In genomic region chr7:103307487-103308231, GRCh38 we compare ENCODE assay signal across 18 cellular contexts. TPM values are rescaled to one million over a fixed set of nuclear protein-coding genes. Genes with fewer than 3 reads are reported as not detected.
DNase-seq lines count a peak whose midpoint lies in the region; ATAC-seq and TF ChIP-seq lines count a peak whose summit lies in the region.
"Had no signal": no experiment of that assay in that cellular context is flagged by ENCODE, and none has a peak within 500 bp of the region (broad histone marks: within the 10 kb centered on the region; RNA-seq: fewer than 3 reads in every experiment).

No MANE protein-coding gene starts in this region.

- ATAC-seq in activated CD8-positive, alpha-beta T cell treated with anti-CD3 and anti-CD28 coated beads for 36 hours = no peak
- no peak for ATAC-seq in activated CD8-positive, alpha-beta T cell treated with anti-CD3 and anti-CD28 coated beads, Interleukin-2, amount 10 ng/mL, durations not matched to agents 7 days and 5 days
- ATAC-seq in GM18858 (IDR thresholded peaks at IDR 0.05; ENCODE audit: unreplicated experiment) (peak; percentile 42), memory B cell (ENCODE audit: low read depth) (no peak)
- no peak for ATAC-seq in activated CD4-positive, CD25-positive, alpha-beta regulatory T cell treated with anti-CD3 and anti-CD28 coated beads, Interleukin-2, amount 50 U/mL, for 24 hours

- H3K4me3 ChIP-seq in GM23248 = no peak overlapping the region
- H3K4me3 ChIP-seq: breast epithelium, hepatocyte, neural progenitor cell had no signal

- no peak overlapping the region for H3K4me2 ChIP-seq in GM23248 (ENCODE audit: unreplicated experiment)
- H3K4me2 ChIP-seq: hepatocyte, neural progenitor cell had no signal

- H3K9me2 ChIP-seq in GM23248 (ENCODE audit: insufficient read depth) = no peaks in the 10 kb centered on the region

- H3K9ac ChIP-seq in GM23248 = no peak overlapping the region
- H3K9ac ChIP-seq: neural progenitor cell had no signal

- no peaks in the 10 kb centered on the region for H3K27me3 ChIP-seq in GM23248 (replicated peaks; ENCODE audit: insufficient read depth)
- H3K27me3 ChIP-seq: breast epithelium, hepatocyte, neural progenitor cell had no signal

- no peaks in the 10 kb centered on the region for H3K27me3 Mint-ChIP-seq in activated CD8-positive, alpha-beta T cell treated with anti-CD3 and anti-CD28 coated beads for 36 hours
- no peaks in the 10 kb centered on the region for H3K27me3 Mint-ChIP-seq in activated CD8-positive, alpha-beta T cell treated with anti-CD3 and anti-CD28 coated beads, Interleukin-2, amount 10 ng/mL, durations not matched to agents 7 days and 5 days (ENCODE audit: low read depth)
- H3K27me3 Mint-ChIP-seq in activated T-helper 1 cell treated with anti-CD3 and anti-CD28 coated beads, Interleukin-12 subunit alpha, Interleukin-12 subunit beta, Interleukin-2, Interleukin-4 antibody, amounts not matched to agents 30 ng/mL and 10 ng/mL and 1 ng/mL, durations not matched to agents 14 hours and 24 hours and 36 hours (ENCODE audit: insufficient read depth) = no peaks in the 10 kb centered on the region
- H3K27me3 Mint-ChIP-seq in memory B cell = no peaks in the 10 kb centered on the region

- WGBS in GM23248 (ENCODE audit: low coverage in 1 of 2, low lambda C conversion rate in 2 of 2, missing lambda C conversion rate in 2 of 2), 2 experiments = 68 to 71% methylated on average over 3 of the region's 3 CpGs

- POLR2A ChIA-PET in activated CD8-positive, alpha-beta T cell treated with anti-CD3 and anti-CD28 coated beads for 36 hours (lab: Charles Lee) = interaction anchor here (1.1 to 1.6 kb wide), 5 partner anchors 18 to 40 kb away, joined by 3 to 5 read pairs (median 3); partner anchors contain the start of genes DNAJC2 and PSMC2
- POLR2A ChIA-PET in activated CD8-positive, alpha-beta T cell treated with anti-CD3 and anti-CD28 coated beads, Interleukin-2, amount 10 ng/mL, durations not matched to agents 7 days and 5 days (lab: Charles Lee) = interaction anchor here (0.8 kb wide), 1 partner anchor 12 kb away, joined by 3 read pairs; no protein-coding TSS in a partner anchor

- peaks cover 66% of the 10 kb centered on the region for H3K36me3 Mint-ChIP-seq in activated CD8-positive, alpha-beta T cell treated with anti-CD3 and anti-CD28 coated beads for 36 hours (ENCODE audit: low read depth)
- peaks cover 63% of the 10 kb centered on the region for H3K36me3 Mint-ChIP-seq in activated CD8-positive, alpha-beta T cell treated with anti-CD3 and anti-CD28 coated beads, Interleukin-2, amount 10 ng/mL, durations not matched to agents 7 days and 5 days (ENCODE audit: low read depth)
- peaks cover 58% of the 10 kb centered on the region for H3K36me3 Mint-ChIP-seq in activated T-helper 1 cell treated with anti-CD3 and anti-CD28 coated beads, Interleukin-12 subunit alpha, Interleukin-12 subunit beta, Interleukin-2, Interleukin-4 antibody, amounts not matched to agents 30 ng/mL and 10 ng/mL and 1 ng/mL, durations not matched to agents 14 hours and 24 hours and 36 hours (ENCODE audit: low read depth)
- H3K36me3 Mint-ChIP-seq in memory B cell = peaks cover 12% of the 10 kb centered on the region

- no peak overlapping the region for H3K4me3 Mint-ChIP-seq in activated CD8-positive, alpha-beta T cell treated with anti-CD3 and anti-CD28 coated beads for 36 hours
- no peak overlapping the region for H3K4me3 Mint-ChIP-seq in activated CD8-positive, alpha-beta T cell treated with anti-CD3 and anti-CD28 coated beads, Interleukin-2, amount 10 ng/mL, durations not matched to agents 7 days and 5 days
- no peak overlapping the region for H3K4me3 Mint-ChIP-seq in activated T-helper 1 cell treated with anti-CD3 and anti-CD28 coated beads, Interleukin-12 subunit alpha, Interleukin-12 subunit beta, Interleukin-2, Interleukin-4 antibody, amounts not matched to agents 30 ng/mL and 10 ng/mL and 1 ng/mL, durations not matched to agents 14 hours and 24 hours and 36 hours
- H3K4me3 Mint-ChIP-seq in memory B cell = no peak overlapping the region
- H3K4me3 Mint-ChIP-seq: H9, neural progenitor cell had no signal

- H3K9me3 ChIP-seq in GM23248 (ENCODE audit: low read depth) = no peaks in the 10 kb centered on the region
- H3K9me3 ChIP-seq: breast epithelium had no signal

- no peak for TF ChIP-seq CTCF in activated CD8-positive, alpha-beta T cell treated with anti-CD3 and anti-CD28 coated beads for 36 hours (IDR thresholded peaks at IDR 0.05)

- H4K20me1 ChIP-seq in GM23248 (ENCODE audit: insufficient read depth) = no peaks in the 10 kb centered on the region

- intact Hi-C loops in activated CD8-positive, alpha-beta T cell treated with anti-CD3 and anti-CD28 coated beads for 36 hours (cut with micrococcal nuclease) = no loop called here
- intact Hi-C loops in activated T-helper 1 cell treated with anti-CD3 and anti-CD28 coated beads, Interleukin-12 subunit alpha, Interleukin-12 subunit beta, Interleukin-2, Interleukin-4 antibody, amounts not matched to agents 30 ng/mL and 10 ng/mL and 1 ng/mL, durations not matched to agents 14 hours and 24 hours and 36 hours (cut with micrococcal nuclease) = loop anchor here (2.0 kb wide), 1 partner anchor 17 kb away; no protein-coding TSS in a partner anchor

- DNase-seq in activated CD8-positive, alpha-beta T cell treated with anti-CD3 and anti-CD28 coated beads for 36 hours = no peak
- no peak for DNase-seq in activated CD8-positive, alpha-beta T cell treated with anti-CD3 and anti-CD28 coated beads, Interleukin-2, amount 10 ng/mL, durations not matched to agents 7 days and 5 days
- no peak for DNase-seq in activated T-helper 1 cell treated with anti-CD3 and anti-CD28 coated beads, Interleukin-12 subunit alpha, Interleukin-12 subunit beta, Interleukin-2, Interleukin-4 antibody, amounts not matched to agents 30 ng/mL and 10 ng/mL and 1 ng/mL, durations not matched to agents 14 hours and 24 hours and 36 hours (ENCODE audit: low spot score)
- DNase-seq in memory B cell (ENCODE audit: low spot score in 2 of 2) = no peak
- DNase-seq in HPDE6-E6E7 (ENCODE audit: extremely low spot score) = no peak
- DNase-seq in GM23248 = no peak
- DNase-seq: activated naive CD4-positive, alpha-beta T cell treated with anti-CD3 and anti-CD28 coated beads, Interleukin-2, amount 50 U/mL, for 16 hours; EL; H9; midbrain; MM.1S; NCI-H2029 treated with DMSO at 0.1 percent for 48 hours; NCI-H526 had no signal

- peaks cover 50% of the 10 kb centered on the region for H3F3A ChIP-seq in GM23248 (ENCODE audit: insufficient read depth)

- peaks cover 87% of the 10 kb centered on the region for H3K36me3 ChIP-seq in GM23248 (ENCODE audit: low read depth)

- peaks cover 2% of the 10 kb centered on the region for H3K9me3 Mint-ChIP-seq in activated CD8-positive, alpha-beta T cell treated with anti-CD3 and anti-CD28 coated beads for 36 hours
- H3K9me3 Mint-ChIP-seq in activated CD8-positive, alpha-beta T cell treated with anti-CD3 and anti-CD28 coated beads, Interleukin-2, amount 10 ng/mL, durations not matched to agents 7 days and 5 days (ENCODE audit: insufficient read depth) = no peaks in the 10 kb centered on the region
- H3K9me3 Mint-ChIP-seq in activated T-helper 1 cell treated with anti-CD3 and anti-CD28 coated beads, Interleukin-12 subunit alpha, Interleukin-12 subunit beta, Interleukin-2, Interleukin-4 antibody, amounts not matched to agents 30 ng/mL and 10 ng/mL and 1 ng/mL, durations not matched to agents 14 hours and 24 hours and 36 hours = no peaks in the 10 kb centered on the region
- H3K9me3 Mint-ChIP-seq in memory B cell = no peaks in the 10 kb centered on the region
- H3K9me3 Mint-ChIP-seq: H9, neural progenitor cell had no signal

- peaks cover 70% of the 10 kb centered on the region for H3K79me2 ChIP-seq in GM23248 (ENCODE audit: insufficient read depth)

- no peak overlapping the region for H2AFZ ChIP-seq in GM23248
- H2AFZ ChIP-seq: hepatocyte, neural progenitor cell had no signal

- peak overlapping the region; percentile 55 for H3K27ac Mint-ChIP-seq in activated CD8-positive, alpha-beta T cell treated with anti-CD3 and anti-CD28 coated beads for 36 hours
- no peak overlapping the region for H3K27ac Mint-ChIP-seq in activated CD8-positive, alpha-beta T cell treated with anti-CD3 and anti-CD28 coated beads, Interleukin-2, amount 10 ng/mL, durations not matched to agents 7 days and 5 days
- H3K27ac Mint-ChIP-seq in activated T-helper 1 cell treated with anti-CD3 and anti-CD28 coated beads, Interleukin-12 subunit alpha, Interleukin-12 subunit beta, Interleukin-2, Interleukin-4 antibody, amounts not matched to agents 30 ng/mL and 10 ng/mL and 1 ng/mL, durations not matched to agents 14 hours and 24 hours and 36 hours = peak overlapping the region; percentile 12
- peak overlapping the region; percentile 47 for H3K27ac Mint-ChIP-seq in memory B cell
- H3K27ac Mint-ChIP-seq: H9, neural progenitor cell had no signal

- H3K4me1 ChIP-seq in GM23248 (ENCODE audit: insufficient read depth) = no peaks in the 10 kb centered on the region
- H3K4me1 ChIP-seq: breast epithelium, neural progenitor cell had no signal

- in situ Hi-C loops in GM23248 (cut with MboI) = no loop called here

- no peak overlapping the region for H3K27ac ChIP-seq in GM23248
- H3K27ac ChIP-seq: breast epithelium, hepatocyte, neural progenitor cell had no signal

- CTCF ChIA-PET in activated CD8-positive, alpha-beta T cell treated with anti-CD3 and anti-CD28 coated beads for 36 hours (lab: Charles Lee) = interaction anchor here (1.8 to 2.8 kb wide), 2 partner anchors 9 to 10 kb away, joined by 5 to 12 read pairs; no protein-coding TSS in a partner anchor
- CTCF ChIA-PET in activated CD8-positive, alpha-beta T cell treated with anti-CD3 and anti-CD28 coated beads, Interleukin-2, amount 10 ng/mL, durations not matched to agents 7 days and 5 days (lab: Charles Lee) = interaction anchor here (1.1 to 2.5 kb wide), 3 partner anchors 10 to 11 kb away, joined by 3 to 8 read pairs (median 3); partner anchors contain the start of gene PMPCB

- H3K4me1 Mint-ChIP-seq in activated CD8-positive, alpha-beta T cell treated with anti-CD3 and anti-CD28 coated beads for 36 hours (ENCODE audit: low read depth) = peaks cover 22% of the 10 kb centered on the region
- H3K4me1 Mint-ChIP-seq in activated CD8-positive, alpha-beta T cell treated with anti-CD3 and anti-CD28 coated beads, Interleukin-2, amount 10 ng/mL, durations not matched to agents 7 days and 5 days (ENCODE audit: low read depth) = peaks cover 3% of the 10 kb centered on the region
- peaks cover 10% of the 10 kb centered on the region for H3K4me1 Mint-ChIP-seq in activated T-helper 1 cell treated with anti-CD3 and anti-CD28 coated beads, Interleukin-12 subunit alpha, Interleukin-12 subunit beta, Interleukin-2, Interleukin-4 antibody, amounts not matched to agents 30 ng/mL and 10 ng/mL and 1 ng/mL, durations not matched to agents 14 hours and 24 hours and 36 hours (ENCODE audit: low read depth)
- peaks cover 3% of the 10 kb centered on the region for H3K4me1 Mint-ChIP-seq in memory B cell
- H3K4me1 Mint-ChIP-seq: H9, neural progenitor cell had no signal

RNA-seq across cellular contexts. Expression of gene PMPCB, which starts 10.4 kb away (rescaled TPM):
- total RNA-seq in activated CD8-positive, alpha-beta T cell treated with anti-CD3 and anti-CD28 coated beads for 36 hours = 10 to 100 TPM; 80.5 to 89.3 TPM
- 10 to 100 TPM; 58.3 to 59.2 TPM for total RNA-seq in activated CD8-positive, alpha-beta T cell treated with anti-CD3 and anti-CD28 coated beads, Interleukin-2, amount 10 ng/mL, durations not matched to agents 7 days and 5 days
- total RNA-seq in activated T-helper 1 cell treated with anti-CD3 and anti-CD28 coated beads, Interleukin-12 subunit alpha, Interleukin-12 subunit beta, Interleukin-2, Interleukin-4 antibody, amounts not matched to agents 30 ng/mL and 10 ng/mL and 1 ng/mL, durations not matched to agents 14 hours and 24 hours and 36 hours = 71.5 and 75.5 TPM in 2 replicates
- total RNA-seq in GM23248 (2014; rRNA removed; shearing (Covaris generic)) = 61.7 and 80.7 TPM in 2 replicates
- polyA plus RNA-seq in GM23248 (2016; fragmentation: Nextera tagmentation; extraction: Ambion mirVana) = 48.7 and 56.9 TPM in 2 replicates

RNA-seq across cellular contexts. Expression of gene DNAJC2, which starts 36.9 kb away (rescaled TPM):
- total RNA-seq in activated CD8-positive, alpha-beta T cell treated with anti-CD3 and anti-CD28 coated beads for 36 hours = 10 to 100 TPM; 45.8 to 48.9 TPM
- total RNA-seq in activated CD8-positive, alpha-beta T cell treated with anti-CD3 and anti-CD28 coated beads, Interleukin-2, amount 10 ng/mL, durations not matched to agents 7 days and 5 days = 10 to 100 TPM; 30.9 to 35.5 TPM
- 63.8 and 68.6 TPM in 2 replicates for total RNA-seq in activated T-helper 1 cell treated with anti-CD3 and anti-CD28 coated beads, Interleukin-12 subunit alpha, Interleukin-12 subunit beta, Interleukin-2, Interleukin-4 antibody, amounts not matched to agents 30 ng/mL and 10 ng/mL and 1 ng/mL, durations not matched to agents 14 hours and 24 hours and 36 hours
- total RNA-seq in GM23248 (2014; rRNA removed; shearing (Covaris generic)) = 17.8 and 19.3 TPM in 2 replicates
- polyA plus RNA-seq in GM23248 (2016; fragmentation: Nextera tagmentation; extraction: Ambion mirVana) = 36.6 and 38.4 TPM in 2 replicates

RNA-seq across cellular contexts. Expression of gene PSMC2, which starts 39.8 kb away (rescaled TPM):
- 100 to 1,000 TPM; 132 to 137 TPM for total RNA-seq in activated CD8-positive, alpha-beta T cell treated with anti-CD3 and anti-CD28 coated beads for 36 hours
- total RNA-seq in activated CD8-positive, alpha-beta T cell treated with anti-CD3 and anti-CD28 coated beads, Interleukin-2, amount 10 ng/mL, durations not matched to agents 7 days and 5 days = 100 to 1,000 TPM; 130 to 132 TPM
- total RNA-seq in activated T-helper 1 cell treated with anti-CD3 and anti-CD28 coated beads, Interleukin-12 subunit alpha, Interleukin-12 subunit beta, Interleukin-2, Interleukin-4 antibody, amounts not matched to agents 30 ng/mL and 10 ng/mL and 1 ng/mL, durations not matched to agents 14 hours and 24 hours and 36 hours = 220 and 225 TPM in 2 replicates
- total RNA-seq in GM23248 (2014; rRNA removed; shearing (Covaris generic)) = 118 and 152 TPM in 2 replicates
- 173 and 187 TPM in 2 replicates for polyA plus RNA-seq in GM23248 (2016; fragmentation: Nextera tagmentation; extraction: Ambion mirVana)
